In genomic region chr9:94918038-94918753, GRCh38 we compare ENCODE assay signal across 2 cellular contexts.
TF ChIP-seq lines count a peak whose summit lies in the region.

No MANE protein-coding gene starts in this region.

TF ChIP-seq in IMR-90, 13 proteins besides CTCF, POLR2A, EP300 and RAD21:
- TF ChIP-seq MAFK (IDR thresholded peaks at IDR 0.05; ENCODE audit: low read depth, low read length): no peak
- TF ChIP-seq, protein P1, sequence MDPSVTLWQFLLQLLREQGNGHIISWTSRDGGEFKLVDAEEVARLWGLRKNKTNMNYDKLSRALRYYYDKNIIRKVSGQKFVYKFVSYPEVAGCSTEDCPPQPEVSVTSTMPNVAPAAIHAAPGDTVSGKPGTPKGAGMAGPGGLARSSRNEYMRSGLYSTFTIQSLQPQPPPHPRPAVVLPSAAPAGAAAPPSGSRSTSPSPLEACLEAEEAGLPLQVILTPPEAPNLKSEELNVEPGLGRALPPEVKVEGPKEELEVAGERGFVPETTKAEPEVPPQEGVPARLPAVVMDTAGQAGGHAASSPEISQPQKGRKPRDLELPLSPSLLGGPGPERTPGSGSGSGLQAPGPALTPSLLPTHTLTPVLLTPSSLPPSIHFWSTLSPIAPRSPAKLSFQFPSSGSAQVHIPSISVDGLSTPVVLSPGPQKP (IDR thresholded peaks at IDR 0.05; ENCODE audit: borderline replicate concordance, low read depth, low read length): no peak
- no peak for TF ChIP-seq CEBPB (IDR thresholded peaks at IDR 0.05; ENCODE audit: low read depth, low read length)
- no peak for TF ChIP-seq NFE2L2 (IDR thresholded peaks at IDR 0.05; ENCODE audit: low read depth, low read length)
- TF ChIP-seq MAZ (IDR thresholded peaks at IDR 0.05; ENCODE audit: borderline replicate concordance, low read depth, low read length): no peak
- no peak for TF ChIP-seq CHD1 (IDR thresholded peaks at IDR 0.05; ENCODE audit: low read depth, low read length)
- TF ChIP-seq USF2 (IDR thresholded peaks at IDR 0.05; ENCODE audit: low read depth, low read length): no peak
- no peak for TF ChIP-seq FOS (IDR thresholded peaks at IDR 0.05; ENCODE audit: low read depth, low read length)
- no peak for TF ChIP-seq RCOR1 (IDR thresholded peaks at IDR 0.05; ENCODE audit: insufficient replicate concordance, low read length)
- TF ChIP-seq SMC3 (IDR thresholded peaks at IDR 0.05; ENCODE audit: low read depth, low read length): no peak
- TF ChIP-seq BHLHE40 (IDR thresholded peaks at IDR 0.05; ENCODE audit: low read depth, low read length): no peak
- TF ChIP-seq MXI1 (IDR thresholded peaks at IDR 0.05; ENCODE audit: borderline replicate concordance, low read depth, low read length): no peak

TF ChIP-seq in H1, 55 proteins besides CTCF, POLR2A, EP300 and RAD21:
- TF ChIP-seq GTF2F1 (IDR thresholded peaks at IDR 0.05; ENCODE audit: borderline replicate concordance, low read depth, low read length) (no peak), POU5F1 (IDR thresholded peaks at IDR 0.05; ENCODE audit: low read depth, low read length) (no peak)
